ENCODE assay signal across 17 cellular contexts in genomic region chr1:30450818-30451233, GRCh38.
"Had no signal": no experiment of that assay in that cellular context is flagged by ENCODE, and none has a peak within 500 bp of the region (broad histone marks: within the 10 kb centered on the region; RNA-seq: fewer than 3 reads in every experiment).

No MANE protein-coding gene starts in this region.

- H3K27ac ChIP-seq: brain microvascular endothelial cell, lower lobe of right lung, neural progenitor cell, pancreas, thoracic aorta had no signal

- H3K4me1 Mint-ChIP-seq: stimulated activated effector memory CD8-positive, alpha-beta T cell treated with anti-CD3 and anti-CD28 coated beads, Interleukin-12 subunit alpha, Interleukin-12 subunit beta, amount 100 ng/mL, for 72 hours had no signal

- DNase-seq: activated CD4-positive, alpha-beta T cell treated with anti-CD3 and anti-CD28 coated beads for 48 hours; activated CD8-positive, alpha-beta memory T cell treated with anti-CD3 and anti-CD28 coated beads, Interleukin-2, amount 50 U/mL, for 48 hours; activated naive CD4-positive, alpha-beta T cell; anterior cingulate cortex; brain microvascular endothelial cell; cortex of kidney; effector CD8-positive, alpha-beta T cell; foreskin melanocyte; lower lobe of right lung; midbrain; pancreas; stimulated activated CD4-positive, alpha-beta T cell treated with anti-CD3 and anti-CD28 coated beads, Interleukin-12 subunit alpha, Interleukin-12 subunit beta, amount 100 ng/mL, for 4 hours; stimulated activated CD4-positive, alpha-beta T cell treated with anti-CD3 and anti-CD28 coated beads, Interleukin-2, amount 100 ng/mL, for 24 hours had no signal

- H3K27ac Mint-ChIP-seq: neural progenitor cell; stimulated activated effector memory CD8-positive, alpha-beta T cell treated with anti-CD3 and anti-CD28 coated beads, Interleukin-12 subunit alpha, Interleukin-12 subunit beta, amount 100 ng/mL, for 72 hours; WTC11 had no signal

- H3K9ac ChIP-seq: neural progenitor cell had no signal

- H3K9me3 Mint-ChIP-seq: neural progenitor cell; stimulated activated effector memory CD8-positive, alpha-beta T cell treated with anti-CD3 and anti-CD28 coated beads, Interleukin-12 subunit alpha, Interleukin-12 subunit beta, amount 100 ng/mL, for 72 hours had no signal

- H3K27me3 ChIP-seq: brain microvascular endothelial cell, neural progenitor cell, pancreas had no signal

- H3K4me3 ChIP-seq: lower lobe of right lung, neural progenitor cell, pancreas, thoracic aorta had no signal

- H3K9me3 ChIP-seq: lower lobe of right lung, pancreas, thoracic aorta had no signal

- H3K4me2 ChIP-seq: neural progenitor cell had no signal

- H3K4me1 ChIP-seq: lower lobe of right lung, pancreas had no signal

- H2AFZ ChIP-seq: neural progenitor cell had no signal

- ATAC-seq: lower lobe of right lung; pancreas; stimulated activated effector memory CD8-positive, alpha-beta T cell treated with anti-CD3 and anti-CD28 coated beads, Interleukin-12 subunit alpha, Interleukin-12 subunit beta, amount 100 ng/mL, for 72 hours; WTC11 had no signal

- H3K4me3 Mint-ChIP-seq: neural progenitor cell; stimulated activated effector memory CD8-positive, alpha-beta T cell treated with anti-CD3 and anti-CD28 coated beads, Interleukin-12 subunit alpha, Interleukin-12 subunit beta, amount 100 ng/mL, for 72 hours; WTC11 had no signal

- H3K36me3 Mint-ChIP-seq: neural progenitor cell; stimulated activated effector memory CD8-positive, alpha-beta T cell treated with anti-CD3 and anti-CD28 coated beads, Interleukin-12 subunit alpha, Interleukin-12 subunit beta, amount 100 ng/mL, for 72 hours; WTC11 had no signal

- H3K36me3 ChIP-seq: brain microvascular endothelial cell, lower lobe of right lung, neural progenitor cell, pancreas, thoracic aorta had no signal
